13 cellular contexts compared by ENCODE assay signal in the genomic region with DNA sequence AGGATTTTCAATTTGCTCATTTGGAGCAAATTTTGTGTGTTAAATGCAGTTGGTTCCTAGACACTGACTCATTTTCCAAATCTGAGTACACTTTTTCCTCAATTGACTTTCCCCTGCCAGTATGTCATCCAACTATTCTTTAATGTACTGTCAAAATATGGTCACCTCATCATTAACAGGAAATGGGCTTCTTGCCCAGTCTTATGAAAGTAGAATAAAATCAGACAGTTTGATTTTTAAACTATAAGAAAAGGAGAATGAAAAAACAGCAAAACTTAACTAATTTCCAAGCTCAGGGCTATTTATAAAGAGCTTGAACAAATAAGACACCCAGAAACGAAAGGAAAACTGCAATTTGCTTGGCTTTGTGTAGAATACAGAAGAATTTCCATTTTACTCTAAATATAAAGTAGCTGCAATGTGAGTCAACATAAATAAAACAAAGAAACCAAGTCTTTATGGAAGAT. TPM values are rescaled to one million over a fixed set of nuclear protein-coding genes. Genes with fewer than 3 reads are reported as not detected.
DNase-seq lines count a peak whose midpoint lies in the region; ATAC-seq and TF ChIP-seq lines count a peak whose summit lies in the region.
"Had no signal": no experiment of that assay in that cellular context is flagged by ENCODE, and none has a peak within 500 bp of the region (broad histone marks: within the 10 kb centered on the region; RNA-seq: fewer than 3 reads in every experiment).

No MANE protein-coding gene starts in this region.

- no peaks in the 10 kb centered on the region for H3K36me3 Mint-ChIP-seq in activated T-helper 2 cell treated with anti-CD3 and anti-CD28 coated beads, Interferon-gamma antibody, Interleukin-2, Interleukin-4, amounts not matched to agents 10 μg/mL and 5 μg/mL and 100 μg/mL, durations not matched to agents 14 hours and 24 hours and 36 hours (ENCODE audit: low read depth)

- ATAC-seq in stimulated activated naive CD8-positive, alpha-beta T cell treated with anti-CD3 and anti-CD28 coated beads, Interleukin-15, Interleukin-2, amounts not matched to agents 100 U/mL and 50 U/mL, for 24 hours: peak; percentile 55
- no peak for ATAC-seq in HG02840 (IDR thresholded peaks at IDR 0.05; ENCODE audit: low FRiP score, unreplicated experiment)

- no peak overlapping the region for H3K4me3 ChIP-seq in fibroblast of mammary gland (ENCODE audit: control insufficient read depth, low read depth, low read length)

- H3K4me1 Mint-ChIP-seq in activated T-helper 2 cell treated with anti-CD3 and anti-CD28 coated beads, Interferon-gamma antibody, Interleukin-2, Interleukin-4, amounts not matched to agents 10 μg/mL and 5 μg/mL and 100 μg/mL, durations not matched to agents 14 hours and 24 hours and 36 hours (ENCODE audit: low read depth): peaks cover 8% of the 10 kb centered on the region
- H3K4me1 Mint-ChIP-seq: endodermal cell had no signal

- DNase-seq in NCI-H446 treated with DMSO at 0.1 percent for 48 hours (lab: John Stamatoyannopoulos, UW) (peak; percentile 10), NCI-H446 (lab: John Stamatoyannopoulos, UW) (no peak), fibroblast of mammary gland (ENCODE audit: low read depth) (peak; percentile 82), GOT3 (lab: John Stamatoyannopoulos, UW) (no peak)
- no peak for DNase-seq in activated T-helper 2 cell treated with anti-CD3 and anti-CD28 coated beads, Interferon-gamma antibody, Interleukin-2, Interleukin-4, amounts not matched to agents 10 μg/mL and 5 μg/mL and 100 μg/mL, durations not matched to agents 14 hours and 24 hours and 36 hours (ENCODE audit: low spot score)
- no peak for DNase-seq in stimulated activated naive CD8-positive, alpha-beta T cell treated with anti-CD3 and anti-CD28 coated beads, Interleukin-15, Interleukin-2, amounts not matched to agents 100 U/mL and 50 U/mL, for 24 hours
- DNase-seq in activated CD4-positive, CD25-positive, alpha-beta regulatory T cell treated with anti-CD3 and anti-CD28 coated beads, Interleukin-2, amount 50 U/mL, for 72 hours: no peak
- DNase-seq: activated CD4-positive, alpha-beta T cell treated with anti-CD3 and anti-CD28 coated beads, Interleukin-2, amount 10 ng/mL, durations not matched to agents 7 days and 5 days; endodermal cell; H7; NCI-H1092 treated with DMSO at 0.1 percent for 48 hours; NCI-H526 had no signal

- H3K9me3 Mint-ChIP-seq in activated T-helper 2 cell treated with anti-CD3 and anti-CD28 coated beads, Interferon-gamma antibody, Interleukin-2, Interleukin-4, amounts not matched to agents 10 μg/mL and 5 μg/mL and 100 μg/mL, durations not matched to agents 14 hours and 24 hours and 36 hours: no peaks in the 10 kb centered on the region
- H3K9me3 Mint-ChIP-seq: activated CD4-positive, alpha-beta T cell treated with anti-CD3 and anti-CD28 coated beads, Interleukin-2, amount 10 ng/mL, durations not matched to agents 7 days and 5 days; endodermal cell had no signal

- intact Hi-C loops in activated T-helper 2 cell treated with anti-CD3 and anti-CD28 coated beads, Interferon-gamma antibody, Interleukin-2, Interleukin-4, amounts not matched to agents 10 μg/mL and 5 μg/mL and 100 μg/mL, durations not matched to agents 14 hours and 24 hours and 36 hours (cut with micrococcal nuclease): loop anchor here (10.0 kb wide), 1 partner anchor 61 kb away; no protein-coding TSS in a partner anchor

- H3K27me3 Mint-ChIP-seq in activated T-helper 2 cell treated with anti-CD3 and anti-CD28 coated beads, Interferon-gamma antibody, Interleukin-2, Interleukin-4, amounts not matched to agents 10 μg/mL and 5 μg/mL and 100 μg/mL, durations not matched to agents 14 hours and 24 hours and 36 hours (ENCODE audit: low read depth): no peaks in the 10 kb centered on the region

- no peak for TF ChIP-seq CTCF in fibroblast of mammary gland (conservative IDR thresholded peaks at IDR 0.05; ENCODE audit: control insufficient read depth, insufficient read depth, low read depth, low read length)

- no peak overlapping the region for H3K4me3 Mint-ChIP-seq in activated T-helper 2 cell treated with anti-CD3 and anti-CD28 coated beads, Interferon-gamma antibody, Interleukin-2, Interleukin-4, amounts not matched to agents 10 μg/mL and 5 μg/mL and 100 μg/mL, durations not matched to agents 14 hours and 24 hours and 36 hours (ENCODE audit: low read depth)
- H3K4me3 Mint-ChIP-seq: activated CD4-positive, alpha-beta T cell treated with anti-CD3 and anti-CD28 coated beads, Interleukin-2, amount 10 ng/mL, durations not matched to agents 7 days and 5 days; endodermal cell had no signal

- H3K27ac Mint-ChIP-seq in activated T-helper 2 cell treated with anti-CD3 and anti-CD28 coated beads, Interferon-gamma antibody, Interleukin-2, Interleukin-4, amounts not matched to agents 10 μg/mL and 5 μg/mL and 100 μg/mL, durations not matched to agents 14 hours and 24 hours and 36 hours: peak overlapping the region; percentile 35
- H3K27ac Mint-ChIP-seq: activated CD4-positive, alpha-beta T cell treated with anti-CD3 and anti-CD28 coated beads, Interleukin-2, amount 10 ng/mL, durations not matched to agents 7 days and 5 days; endodermal cell had no signal

RNA-seq across cellular contexts. Expression of a gene that starts 43.7 kb away (rescaled TPM):
- total RNA-seq in activated T-helper 2 cell treated with anti-CD3 and anti-CD28 coated beads, Interferon-gamma antibody, Interleukin-2, Interleukin-4, amounts not matched to agents 10 μg/mL and 5 μg/mL and 100 μg/mL, durations not matched to agents 14 hours and 24 hours and 36 hours: 4.8 and 5.1 TPM in 2 replicates

RNA-seq across cellular contexts. Expression of a gene that starts 51.6 kb away (rescaled TPM):
- 36.9 and 37.9 TPM in 2 replicates for total RNA-seq in activated T-helper 2 cell treated with anti-CD3 and anti-CD28 coated beads, Interferon-gamma antibody, Interleukin-2, Interleukin-4, amounts not matched to agents 10 μg/mL and 5 μg/mL and 100 μg/mL, durations not matched to agents 14 hours and 24 hours and 36 hours

Comparison
In these comparisons a context has a peak if more than half of its experiments do, and no peak if none do; other contexts are left out.
1. DNase-seq: peak in NCI-H446 treated with DMSO at 0.1 percent for 48 hours (single experiment) and fibroblast of mammary gland (single experiment); none in NCI-H446 (0 of 2), activated T-helper 2 cell treated with anti-CD3 and anti-CD28 coated beads, Interferon-gamma antibody, Interleukin-2, Interleukin-4, amounts not matched to agents 10 μg/mL and 5 μg/mL and 100 μg/mL, durations not matched to agents 14 hours and 24 hours and 36 hours (single experiment), stimulated activated naive CD8-positive, alpha-beta T cell treated with anti-CD3 and anti-CD28 coated beads, Interleukin-15, Interleukin-2, amounts not matched to agents 100 U/mL and 50 U/mL, for 24 hours (single experiment), GOT3 (single experiment) and activated CD4-positive, CD25-positive, alpha-beta regulatory T cell treated with anti-CD3 and anti-CD28 coated beads, Interleukin-2, amount 50 U/mL, for 72 hours (single experiment).